Comparison of ENCODE assay signal across 1 cellular context in genomic region chr11:35143509-35144102, GRCh38.
TF ChIP-seq lines count a peak whose summit lies in the region.

No MANE protein-coding gene starts in this region.

TF ChIP-seq in SK-N-SH treated with all-trans-retinoic acid at 6 μM for 48 hours, 23 proteins besides CTCF, POLR2A, EP300 and RAD21 (continued from another document):
- TF ChIP-seq TSHZ2 (CRISPR knock-in tag; IDR thresholded peaks at IDR 0.05) (no peak), OSR1 (CRISPR knock-in tag; IDR thresholded peaks at IDR 0.05) (no peak), ZNF8 (CRISPR knock-in tag; IDR thresholded peaks at IDR 0.05) (no peak), TOX (CRISPR knock-in tag; IDR thresholded peaks at IDR 0.05; ENCODE audit: borderline replicate concordance) (no peak), CSRNP3 (CRISPR knock-in tag; IDR thresholded peaks at IDR 0.05) (no peak)
TF ChIP-seq in SK-N-SH treated with all-trans-retinoic acid at 6 μM for 48 hours: peak in this region for 0.
